ENCODE assay signal across 8 cellular contexts in genomic region chr9:129080608-129081387, GRCh38. TPM values are rescaled to one million over a fixed set of nuclear protein-coding genes. Genes with fewer than 3 reads are reported as not detected.
A peak's percentile ranks its signal among the peaks of the same experiment; 100 is the strongest.
DNase-seq lines count a peak whose midpoint lies in the region; ATAC-seq and TF ChIP-seq lines count a peak whose summit lies in the region.

Gene DOLPP1, plus strand, starts transcription at chr9:129081111. Its CDS starts 21 bp downstream, at chr9:129081132.

- H3K9me3 Mint-ChIP-seq in HFFc6: no peaks in the 10 kb centered on the region
- no peaks in the 10 kb centered on the region for H3K9me3 Mint-ChIP-seq in activated naive CD4-positive, alpha-beta T cell treated with anti-CD3 and anti-CD28 coated beads, Interleukin-2, amount 10 ng/mL, durations not matched to agents 7 days and 5 days

- H3K27me3 ChIP-seq in gastroesophageal sphincter (no peaks in the 10 kb centered on the region), neutrophil (no peaks in the 10 kb centered on the region)

- no peak within 1 kb of the TSS for H3K27ac ChIP-seq in SK-N-MC
- peak within 1 kb of the TSS; percentile 43 to 86 (median 84) for H3K27ac ChIP-seq in gastroesophageal sphincter
- peak within 1 kb of the TSS; percentile 86 for H3K27ac ChIP-seq in neutrophil

- H3K4me1 Mint-ChIP-seq in HFFc6 (ENCODE audit: low read depth): peaks cover 23% of the 10 kb centered on the region
- H3K4me1 Mint-ChIP-seq in activated naive CD4-positive, alpha-beta T cell treated with anti-CD3 and anti-CD28 coated beads, Interleukin-2, amount 10 ng/mL, durations not matched to agents 7 days and 5 days: peaks cover 30% of the 10 kb centered on the region

- H3K9ac ChIP-seq in SK-N-MC (ENCODE audit: insufficient read length): peak within 1 kb of the TSS; percentile 76

- WGBS in gastroesophageal sphincter (ENCODE audit: low coverage in 1 of 2), 2 donors: no CpG with 5 or more reads among the region's 70 CpGs

- peaks cover 10% of the 10 kb centered on the region; the same call in 1 of the 2 replicates for H3K36me3 ChIP-seq in SK-N-MC (ENCODE audit: insufficient read depth, low read length)
- H3K36me3 ChIP-seq in gastroesophageal sphincter: peaks cover 0 to 15% of the 10 kb centered on the region in 2 donors
- H3K36me3 ChIP-seq in neutrophil: peaks cover 13% of the 10 kb centered on the region

- peak within 1 kb of the TSS; percentile 60 for H3K27ac Mint-ChIP-seq in HFFc6
- H3K27ac Mint-ChIP-seq in activated naive CD4-positive, alpha-beta T cell treated with anti-CD3 and anti-CD28 coated beads, Interleukin-2, amount 10 ng/mL, durations not matched to agents 7 days and 5 days: peak within 1 kb of the TSS; percentile 87

- H3K4me3 Mint-ChIP-seq in HFFc6: peak within 1 kb of the TSS; percentile 92
- H3K4me3 Mint-ChIP-seq in activated naive CD4-positive, alpha-beta T cell treated with anti-CD3 and anti-CD28 coated beads, Interleukin-2, amount 10 ng/mL, durations not matched to agents 7 days and 5 days: peak within 1 kb of the TSS; percentile 83

- H3K4me3 ChIP-seq in NB4 (ENCODE audit: low read depth, low read length) (peak within 1 kb of the TSS; percentile 85), SK-N-MC (peak within 1 kb of the TSS; percentile 89), gastroesophageal sphincter (peak within 1 kb of the TSS; percentile 63 to 64), neutrophil (ENCODE audit: low read depth in 1 of 2, low read length in 1 of 2) (peak within 1 kb of the TSS; percentile 97 to 98)

- TF ChIP-seq POLR2A in NB4 (IDR thresholded peaks at IDR 0.05; ENCODE audit: extremely low read depth, insufficient read length) (peak; percentile 87), gastroesophageal sphincter (IDR thresholded peaks at IDR 0.05) (peak; percentile 35 to 46)

- no peak for TF ChIP-seq EP300 in gastroesophageal sphincter (IDR thresholded peaks at IDR 0.05)

- H3K9me3 ChIP-seq in SK-N-MC (ENCODE audit: low read depth, low read length) (no peaks in the 10 kb centered on the region), gastroesophageal sphincter (no peaks in the 10 kb centered on the region), neutrophil (no peaks in the 10 kb centered on the region)

- peak; percentile 99 for ATAC-seq in gastroesophageal sphincter

- TF ChIP-seq CTCF in HFFc6 (IDR thresholded peaks at IDR 0.05): no peak
- no peak for TF ChIP-seq CTCF in NB4 (IDR thresholded peaks at IDR 0.05; ENCODE audit: low read depth, low read length)
- TF ChIP-seq CTCF in gastroesophageal sphincter (IDR thresholded peaks at IDR 0.05): no peak
- TF ChIP-seq CTCF in neutrophil (IDR thresholded peaks at IDR 0.05): no peak

- DNase-seq in GM04503 (ENCODE audit: low read depth): peak; percentile 95
- peak; percentile 99 for DNase-seq in HFFc6
- peak; percentile 99 for DNase-seq in NB4 (ENCODE audit: low read depth)
- peak; percentile 92 for DNase-seq in SK-N-MC (ENCODE audit: low read depth, low spot score)
- DNase-seq in activated naive CD4-positive, alpha-beta T cell treated with anti-CD3 and anti-CD28 coated beads, Interleukin-2, amount 10 ng/mL, durations not matched to agents 7 days and 5 days: peak; percentile 99
- peak; percentile 99 for DNase-seq in superior temporal gyrus (ENCODE audit: extremely low spot score)

- no peaks in the 10 kb centered on the region for H3K36me3 Mint-ChIP-seq in HFFc6 (ENCODE audit: low read depth)
- no peaks in the 10 kb centered on the region for H3K36me3 Mint-ChIP-seq in activated naive CD4-positive, alpha-beta T cell treated with anti-CD3 and anti-CD28 coated beads, Interleukin-2, amount 10 ng/mL, durations not matched to agents 7 days and 5 days

- peaks cover 0 to 31% (median 10%) of the 10 kb centered on the region in 3 donors for H3K4me1 ChIP-seq in gastroesophageal sphincter
- peaks cover 21 to 24% of the 10 kb centered on the region in 2 experiments for H3K4me1 ChIP-seq in neutrophil (ENCODE audit: control insufficient read depth in 1 of 2, insufficient read depth in 1 of 2, low read depth in 1 of 2, low read length in 1 of 2)

- CTCF ChIA-PET in activated naive CD4-positive, alpha-beta T cell treated with anti-CD3 and anti-CD28 coated beads, Interleukin-2, amount 10 ng/mL, durations not matched to agents 7 days and 5 days (lab: Charles Lee): interaction anchor here (1.3 to 1.9 kb wide), 3 partner anchors 22 to 130 kb away, joined by 3 to 5 read pairs (median 3); no protein-coding TSS in a partner anchor

- peaks cover under 1% of the 10 kb centered on the region; the same call in 1 of the 2 replicates for H3K27me3 Mint-ChIP-seq in HFFc6 (ENCODE audit: insufficient read depth)
- no peaks in the 10 kb centered on the region for H3K27me3 Mint-ChIP-seq in activated naive CD4-positive, alpha-beta T cell treated with anti-CD3 and anti-CD28 coated beads, Interleukin-2, amount 10 ng/mL, durations not matched to agents 7 days and 5 days

RNA-seq across cellular contexts. Expression of gene DOLPP1, which starts in this region (rescaled TPM):
- 10 to 100 TPM; 13.9 to 20.8 (median 15.6) TPM for total RNA-seq in HFFc6 (2021; fragmentation: NEBNext Ultra II Directional; extraction: Animal tissue kit (Norgen Biotek cat#: 25700))
- 1 to 10 TPM; 2.7 to 6.2 (median 6.0) TPM for total RNA-seq in gastroesophageal sphincter
